10 cellular contexts compared by ENCODE assay signal in genomic region chr17:41733348-41734138, GRCh38. TPM values are rescaled to one million over a fixed set of nuclear protein-coding genes. Genes with fewer than 3 reads are reported as not detected.
A peak's percentile ranks its signal among the peaks of the same experiment; 100 is the strongest.
DNase-seq lines count a peak whose midpoint lies in the region; ATAC-seq, FAIRE-seq and TF ChIP-seq lines count a peak whose summit lies in the region.
"Had no signal": no experiment of that assay in that cellular context is flagged by ENCODE, and none has a peak within 500 bp of the region (broad histone marks: within the 10 kb centered on the region; RNA-seq: fewer than 3 reads in every experiment).

No MANE protein-coding gene starts in this region.

- peaks cover 13% of the 10 kb centered on the region for H4K20me1 ChIP-seq in BLaER1
- peaks cover 5% of the 10 kb centered on the region in 2 experiments for H4K20me1 ChIP-seq in H1 (replicated peaks in 1 of 2; ENCODE audit: control insufficient read depth in 1 of 2, insufficient read depth in 2 of 2, low read length in 2 of 2)

- TF ChIP-seq EP300 in H1 (IDR thresholded peaks at IDR 0.05; ENCODE audit: borderline replicate concordance in 1 of 2, low read depth in 2 of 2, low read length in 2 of 2) = no peak

- no peak overlapping the region for H3K56ac ChIP-seq in H1 (replicated peaks; ENCODE audit: insufficient read length, low read depth, low read length)

- no peak overlapping the region for H2AFZ ChIP-seq in H1 (ENCODE audit: low read length)

- no peaks in the 10 kb centered on the region for H3K79me1 ChIP-seq in H1 (ENCODE audit: low read depth, low read length)

- TF ChIP-seq POLR2A in H1 (IDR thresholded peaks at IDR 0.05; ENCODE audit: control extremely low read depth in 1 of 2, low read depth in 2 of 2, low read length in 2 of 2) = no peak

- POLR2A ChIA-PET in H1 (lab: Charles Lee; ENCODE audit: partially characterized antibody) = interaction anchor here (0.6 to 18.3 kb wide), 32 partner anchors 10 to 287 kb away, joined by 3 to 215 read pairs (median 4); partner anchors contain the start of genes ACLY, EIF1, FKBP10 and JUP

- no peak overlapping the region for H3K23ac ChIP-seq in H1 (ENCODE audit: insufficient read length)

- no peaks in the 10 kb centered on the region for H3K36me3 Mint-ChIP-seq in neural crest cell (ENCODE audit: low read depth)

- H3K4me2 ChIP-seq in BLaER1 (peak overlapping the region; percentile 89), H1 (ENCODE audit: insufficient read depth in 1 of 2, low read depth in 2 of 2, low read length in 2 of 2) (peak overlapping the region; percentile 89 to 90)

- H3K27me3 ChIP-seq in BLaER1 = peaks cover 74% of the 10 kb centered on the region
- peaks cover 73% of the 10 kb centered on the region for H3K27me3 ChIP-seq in HUES48 (ENCODE audit: control insufficient read depth, insufficient read depth, low read length)
- peaks cover 19 to 68% (median 53%) of the 10 kb centered on the region in 4 experiments for H3K27me3 ChIP-seq in H1 (replicated peaks in 1 of 4; ENCODE audit: control insufficient read depth in 3 of 4, extremely low read depth in 1 of 4, insufficient read depth in 3 of 4, low read length in 3 of 4)

- TF ChIP-seq CTCF in H1 (IDR thresholded peaks at IDR 0.05; ENCODE audit: control extremely low read depth in 1 of 3, insufficient read depth in 1 of 3, low read depth in 1 of 3, low read length in 3 of 3) (no peak), neural crest cell (conservative IDR thresholded peaks at IDR 0.05) (no peak)

- no peak for TF ChIP-seq RAD21 in H1 (IDR thresholded peaks at IDR 0.05 in 1 of 2, conservative IDR thresholded peaks at IDR 0.05 in 1 of 2; ENCODE audit: low read depth in 2 of 2, low read length in 2 of 2)

- H3K9me3 ChIP-seq in BLaER1 (no peaks in the 10 kb centered on the region), HUES48 (ENCODE audit: control insufficient read depth, insufficient read depth, low read length) (no peaks in the 10 kb centered on the region), H1 (ENCODE audit: insufficient read depth in 2 of 2, low read depth in 1 of 2, low read length in 1 of 2) (no peaks in the 10 kb centered on the region)

- ATAC-seq in GM21529 (IDR thresholded peaks at IDR 0.05; ENCODE audit: unreplicated experiment) = no peak

- H2BK120ac ChIP-seq in H1 (replicated peaks; ENCODE audit: low read depth, low read length) = no peak overlapping the region

- no peak overlapping the region for H2AK5ac ChIP-seq in H1 (ENCODE audit: low read depth, low read length)

- peak overlapping the region; percentile 99; the same call in 1 of the 2 replicates for H4K8ac ChIP-seq in H1 (ENCODE audit: extremely low read depth, insufficient read depth, low read length)

- peaks cover 82% of the 10 kb centered on the region for H3K27me3 Mint-ChIP-seq in neural crest cell (ENCODE audit: low read depth)

- H4K5ac ChIP-seq in H1 (ENCODE audit: insufficient read length, low read depth, low read length) = no peak overlapping the region

- no peak overlapping the region for H3K27ac Mint-ChIP-seq in neural crest cell (ENCODE audit: unreplicated experiment)

- FAIRE-seq in H1 (lab: Jason Lieb, UNC) = no peak

- H3K79me2 ChIP-seq in H1 (ENCODE audit: control insufficient read depth in 1 of 2, insufficient read depth in 2 of 2, low read length in 2 of 2) = no peaks in the 10 kb centered on the region

- CTCF ChIA-PET in H1 (lab: Charles Lee; ENCODE audit: partially characterized antibody) = interaction anchor here (0.6 to 3.2 kb wide), 5 partner anchors 9 to 132 kb away, joined by 3 to 18 read pairs (median 7); partner anchors contain the start of gene KLHL11

- H3K4ac ChIP-seq in H1 (replicated peaks; ENCODE audit: insufficient read length, low read depth, low read length) = no peak overlapping the region

- no peaks in the 10 kb centered on the region for H3K36me3 ChIP-seq in BLaER1
- H3K36me3 ChIP-seq in HUES48 (ENCODE audit: control insufficient read depth, insufficient read depth, low read length) = no peaks in the 10 kb centered on the region
- no peaks in the 10 kb centered on the region for H3K36me3 ChIP-seq in H1 (ENCODE audit: control insufficient read depth in 2 of 4, insufficient read depth in 4 of 4, low read length in 3 of 4)

- WGBS in H1 (ENCODE audit: extremely low coverage in 1 of 2, insufficient coverage in 1 of 2, insufficient read length in 1 of 2, insufficient replicate concordance in 2 of 2, low coverage in 1 of 2, low lambda C conversion rate in 2 of 2, missing lambda C conversion rate in 1 of 2), 2 experiments = 17% methylated on average over 23 of the region's 40 CpGs; no CpG with 5 or more reads in 1 of the 2 experiments

- peaks cover 57% of the 10 kb centered on the region for H3K4me1 ChIP-seq in BLaER1
- H3K4me1 ChIP-seq in HUES48 (ENCODE audit: control insufficient read depth, insufficient read depth, low read length) = peaks cover 4% of the 10 kb centered on the region
- peaks cover 0 to 8% (median 4%) of the 10 kb centered on the region in 4 experiments; a peak in 6 of 7 replicates for H3K4me1 ChIP-seq in H1 (replicated peaks in 1 of 4; ENCODE audit: control insufficient read depth in 3 of 4, insufficient read depth in 4 of 4, low read length in 3 of 4)

- H3K18ac ChIP-seq in H1 (ENCODE audit: extremely low read depth, low read length) = no peak overlapping the region

- peaks cover 13% of the 10 kb centered on the region for H3K23me2 ChIP-seq in H1 (ENCODE audit: low read depth, low read length)

- H3K9ac ChIP-seq in BLaER1 = no peak overlapping the region
- no peak overlapping the region for H3K9ac ChIP-seq in HUES48 (ENCODE audit: low read depth, low read length)
- no peak overlapping the region for H3K9ac ChIP-seq in H1 (replicated peaks in 1 of 4; ENCODE audit: extremely low read depth in 1 of 4, low read depth in 3 of 4, low read length in 3 of 4)

- no peak overlapping the region for H2BK5ac ChIP-seq in H1 (ENCODE audit: low read depth, low read length)

- H3K4me3 Mint-ChIP-seq in neural crest cell = peak overlapping the region; percentile 76

- no peak overlapping the region; the same call in 1 of the 2 replicates for H2BK15ac ChIP-seq in H1 (ENCODE audit: low read length)

- H3K27ac ChIP-seq in BLaER1 (no peak overlapping the region), HUES48 (ENCODE audit: low read depth, low read length) (no peak overlapping the region), H1 (ENCODE audit: low read depth, low read length) (no peak overlapping the region)

- no peak overlapping the region for H4K91ac ChIP-seq in H1 (replicated peaks; ENCODE audit: insufficient read length, low read length)

- H3K4me3 ChIP-seq in BLaER1 (peak overlapping the region; percentile 61; the same call in 1 of the 2 replicates), HUES48 (ENCODE audit: low read depth, low read length) (peak overlapping the region; percentile 81), H1 (ENCODE audit: extremely low read depth in 1 of 4, insufficient read depth in 2 of 4, low read depth in 3 of 4, low read length in 4 of 4) (peak overlapping the region; percentile 47 to 66 (median 58))

- H3K14ac ChIP-seq in H1 (ENCODE audit: insufficient read length) = no peak overlapping the region

- no peak overlapping the region for H2BK12ac ChIP-seq in H1 (ENCODE audit: low read depth, low read length)

- H2BK20ac ChIP-seq in H1 (ENCODE audit: low read length) = no peak overlapping the region

- peaks cover 14% of the 10 kb centered on the region for H3K4me1 Mint-ChIP-seq in neural crest cell

- DNase-seq in H1 (ENCODE audit: low read depth in 1 of 2, low spot score in 2 of 2) = no peak
- no peak for DNase-seq in neural crest cell (ENCODE audit: low read depth, low spot score)
- DNase-seq in LoVo (ENCODE audit: low spot score) = no peak
- no peak for DNase-seq in NCI-H774 (lab: John Stamatoyannopoulos, UW)
- DNase-seq in stimulated activated naive CD4-positive, alpha-beta T cell (lab: John Stamatoyannopoulos, UW) = no peak
- DNase-seq: activated CD8-positive, alpha-beta memory T cell treated with anti-CD3 and anti-CD28 coated beads, Interleukin-2, amount 50 U/mL, for 4 hours; effector CD4-positive, alpha-beta T cell had no signal

- no peaks in the 10 kb centered on the region for H3K9me3 Mint-ChIP-seq in neural crest cell

RNA-seq across cellular contexts. Expression of gene HAP1, which starts 0.9 kb away (rescaled TPM):
- total RNA-seq in H1 (2021; fragmentation: NEBNext Ultra II Directional; extraction: Animal tissue kit (Norgen Biotek cat#: 25700)) = 3.6 and 3.8 TPM in 2 replicates
- 2.3 and 3.4 TPM in 2 replicates for polyA plus RNA-seq in H1 (2011; rRNA removed)
- 2.9 TPM for polyA plus RNA-seq in H1 (2011; cell fraction: cytosol; rRNA removed)
- 10.6 TPM for polyA plus RNA-seq in H1 (2011; cell fraction: nucleus; rRNA removed)
- polyA plus RNA-seq in H1 (2012, experiment 1 of 2) = 2.4 to 3.6 TPM (median 2.8 TPM) in 4 replicates
- 1.9 TPM for polyA plus RNA-seq in H1 (2012, experiment 2 of 2)
- polyA plus RNA-seq in H1 (2013, experiment 1 of 2) = 1.8 TPM
- 1.5 TPM for polyA plus RNA-seq in H1 (2013, experiment 2 of 2)
- 0.80 and 1.3 TPM in 2 replicates for polyA minus RNA-seq in H1 (2011; rRNA and poly(A)+ RNA removed)
- 0.66 TPM for polyA minus RNA-seq in H1 (2011; cell fraction: cytosol; rRNA and poly(A)+ RNA removed)
- 2.6 TPM for polyA minus RNA-seq in H1 (2011; cell fraction: nucleus; rRNA and poly(A)+ RNA removed)
- total RNA-seq in neural crest cell = 1.5 and 1.6 TPM in 2 replicates

RNA-seq across cellular contexts. Expression of gene GAST, which starts 21.4 kb away (rescaled TPM):
- not detected in 2 replicates for total RNA-seq in H1 (2021; fragmentation: NEBNext Ultra II Directional; extraction: Animal tissue kit (Norgen Biotek cat#: 25700))
- not detected in 2 replicates for polyA plus RNA-seq in H1 (2011; rRNA removed)
- polyA plus RNA-seq in H1 (2011; cell fraction: cytosol; rRNA removed) = not detected
- polyA plus RNA-seq in H1 (2011; cell fraction: nucleus; rRNA removed) = not detected
- not detected in 4 replicates for polyA plus RNA-seq in H1 (2012, experiment 1 of 2)
- not detected for polyA plus RNA-seq in H1 (2012, experiment 2 of 2)
- not detected for polyA plus RNA-seq in H1 (2013, experiment 1 of 2)
- polyA plus RNA-seq in H1 (2013, experiment 2 of 2) = not detected
- not detected in 2 replicates for polyA minus RNA-seq in H1 (2011; rRNA and poly(A)+ RNA removed)
- polyA minus RNA-seq in H1 (2011; cell fraction: cytosol; rRNA and poly(A)+ RNA removed) = not detected
- not detected for polyA minus RNA-seq in H1 (2011; cell fraction: nucleus; rRNA and poly(A)+ RNA removed)
- not detected in 2 replicates for total RNA-seq in neural crest cell

RNA-seq across cellular contexts. Expression of gene EIF1, which starts 44.9 kb away (rescaled TPM):
- 528 and 539 TPM in 2 replicates for total RNA-seq in H1 (2021; fragmentation: NEBNext Ultra II Directional; extraction: Animal tissue kit (Norgen Biotek cat#: 25700))
- polyA plus RNA-seq in H1 (2011; rRNA removed) = 89.3 and 175 TPM in 2 replicates
- polyA plus RNA-seq in H1 (2011; cell fraction: cytosol; rRNA removed) = 105 TPM
- polyA plus RNA-seq in H1 (2011; cell fraction: nucleus; rRNA removed) = 101 TPM
- 476 to 568 TPM (median 517 TPM) in 4 replicates for polyA plus RNA-seq in H1 (2012, experiment 1 of 2)
- polyA plus RNA-seq in H1 (2012, experiment 2 of 2) = 186 TPM
- polyA plus RNA-seq in H1 (2013, experiment 1 of 2) = 266 TPM
- polyA plus RNA-seq in H1 (2013, experiment 2 of 2) = 257 TPM
- polyA minus RNA-seq in H1 (2011; rRNA and poly(A)+ RNA removed) = 91.0 and 95.7 TPM in 2 replicates
- polyA minus RNA-seq in H1 (2011; cell fraction: cytosol; rRNA and poly(A)+ RNA removed) = 120 TPM
- polyA minus RNA-seq in H1 (2011; cell fraction: nucleus; rRNA and poly(A)+ RNA removed) = 121 TPM
- total RNA-seq in neural crest cell = 617 and 620 TPM in 2 replicates

RNA-seq across cellular contexts. Expression of gene JUP, which starts 53.0 kb away (rescaled TPM):
- 98.6 and 102 TPM in 2 replicates for total RNA-seq in H1 (2021; fragmentation: NEBNext Ultra II Directional; extraction: Animal tissue kit (Norgen Biotek cat#: 25700))
- 62.8 and 125 TPM in 2 replicates for polyA plus RNA-seq in H1 (2011; rRNA removed)
- polyA plus RNA-seq in H1 (2011; cell fraction: cytosol; rRNA removed) = 34.7 TPM
- 89.8 TPM for polyA plus RNA-seq in H1 (2011; cell fraction: nucleus; rRNA removed)
- 68.9 to 108 TPM (median 102 TPM) in 4 replicates for polyA plus RNA-seq in H1 (2012, experiment 1 of 2)
- polyA plus RNA-seq in H1 (2012, experiment 2 of 2) = 109 TPM
- polyA plus RNA-seq in H1 (2013, experiment 1 of 2) = 70.1 TPM
- polyA plus RNA-seq in H1 (2013, experiment 2 of 2) = 65.1 TPM
- polyA minus RNA-seq in H1 (2011; rRNA and poly(A)+ RNA removed) = 44.2 and 46.8 TPM in 2 replicates
- 76.7 TPM for polyA minus RNA-seq in H1 (2011; cell fraction: cytosol; rRNA and poly(A)+ RNA removed)
- 48.4 TPM for polyA minus RNA-seq in H1 (2011; cell fraction: nucleus; rRNA and poly(A)+ RNA removed)
- total RNA-seq in neural crest cell = 20.6 and 23.5 TPM in 2 replicates
